Comparison of ENCODE assay signal across 8 cellular contexts in genomic region chr18:58225101-58225500, GRCh38.
DNase-seq lines count a peak whose midpoint lies in the region; ATAC-seq and TF ChIP-seq lines count a peak whose summit lies in the region.

No MANE protein-coding gene starts in this region.

- no peaks in the 10 kb centered on the region for H3K9me3 ChIP-seq in Caco-2

- H3K36me3 Mint-ChIP-seq in Caco-2 (ENCODE audit: insufficient read depth, unreplicated experiment) = peaks cover 20% of the 10 kb centered on the region

- CTCF ChIA-PET in Caco-2 (lab: Charles Lee) = no interaction called here

- peaks cover 23% of the 10 kb centered on the region for H3K4me1 ChIP-seq in Caco-2

- H3K4me3 Mint-ChIP-seq in Caco-2 (ENCODE audit: unreplicated experiment) = no peak overlapping the region

- BruUV-seq in Caco-2 (replicated peaks; lab: Mats Ljungman, UMichigan) = no TSS peak

- H3K27me3 ChIP-seq in Caco-2 (replicated peaks; ENCODE audit: control insufficient read depth, insufficient read depth, low read length) = no peaks in the 10 kb centered on the region

- no peaks in the 10 kb centered on the region for H3K27me3 Mint-ChIP-seq in Caco-2 (ENCODE audit: insufficient read depth, unreplicated experiment)

- intact Hi-C loops in Caco-2 (cut with micrococcal nuclease; ENCODE audit: unreplicated experiment) (no loop called here), left ventricle myocardium superior (cut with micrococcal nuclease) (no loop called here)

- TF ChIP-seq CTCF in Caco-2 (IDR thresholded peaks at IDR 0.05; ENCODE audit: insufficient read depth in 1 of 2, low read depth in 1 of 2, low read length in 1 of 2, severe bottlenecking in 1 of 2, unreplicated experiment in 1 of 2) = no peak

- H3K4me3 ChIP-seq in Caco-2 (ENCODE audit: low read depth, low read length) = no peak overlapping the region

- H3K9me3 Mint-ChIP-seq in Caco-2 (ENCODE audit: unreplicated experiment) = no peaks in the 10 kb centered on the region

- DNase-seq in Caco-2 = no peak
- DNase-seq in islet precursor cell = peak; percentile 38
- DNase-seq in NCI-H526 (lab: John Stamatoyannopoulos, UW) = no peak
- DNase-seq in ACHN = no peak
- DNase-seq in NCI-H226 = no peak
- DNase-seq in left ventricle myocardium superior = no peak

- POLR2A ChIA-PET in Caco-2 (lab: Charles Lee) = interaction anchor here (0.6 kb wide), 1 partner anchor 31 kb away, joined by 3 read pairs; no protein-coding TSS in a partner anchor

- no peaks in the 10 kb centered on the region for H3K36me3 ChIP-seq in Caco-2 (ENCODE audit: control insufficient read depth, insufficient read depth, low read length)

- ATAC-seq in GM19463 (IDR thresholded peaks at IDR 0.05; ENCODE audit: unreplicated experiment) = peak; percentile 88
- peak; percentile 91 for ATAC-seq in HG03378 (IDR thresholded peaks at IDR 0.05; ENCODE audit: unreplicated experiment)
- no peak for ATAC-seq in left ventricle myocardium superior

- H3K4me1 Mint-ChIP-seq in Caco-2 (ENCODE audit: low read depth, unreplicated experiment) = peaks cover 9% of the 10 kb centered on the region

- in situ Hi-C loops in ACHN (cut with HindIII; ENCODE audit: low pct_ligation_motif_present, low pct_unique_long_range_greater_than_20kb, low sequenced_read_pairs) = no loop called here

- H3K27ac Mint-ChIP-seq in Caco-2 (ENCODE audit: unreplicated experiment) = peak overlapping the region; percentile 87
